Comparison of ENCODE assay signal across 9 cellular contexts in genomic region chr12:12645485-12645884, GRCh38. TPM values are rescaled to one million over a fixed set of nuclear protein-coding genes. Genes with fewer than 3 reads are reported as not detected.
DNase-seq lines count a peak whose midpoint lies in the region; ATAC-seq and TF ChIP-seq lines count a peak whose summit lies in the region.
"Had no signal": no experiment of that assay in that cellular context is flagged by ENCODE, and none has a peak within 500 bp of the region (broad histone marks: within the 10 kb centered on the region; RNA-seq: fewer than 3 reads in every experiment).

No MANE protein-coding gene starts in this region.

- H3K27ac ChIP-seq in cardiac muscle cell (no peak overlapping the region), right atrium auricular region (no peak overlapping the region)
- no peak overlapping the region for H3K27ac ChIP-seq in effector memory CD4-positive, alpha-beta T cell (ENCODE audit: insufficient read depth, low read length, poor library complexity, severe bottlenecking)
- H3K27ac ChIP-seq: epithelial cell of prostate had no signal

- peak; percentile 42 for ATAC-seq in HG02973 (IDR thresholded peaks at IDR 0.05; ENCODE audit: unreplicated experiment)
- no peak for ATAC-seq in HG02763 (IDR thresholded peaks at IDR 0.05; ENCODE audit: unreplicated experiment)

- H3K9me3 ChIP-seq in cardiac muscle cell (ENCODE audit: low read depth) (no peaks in the 10 kb centered on the region), right atrium auricular region (peaks cover 13 to 17% of the 10 kb centered on the region in 2 donors)
- peaks cover 24% of the 10 kb centered on the region for H3K9me3 ChIP-seq in effector memory CD4-positive, alpha-beta T cell (ENCODE audit: control insufficient read depth, low read length)

- peak; percentile 55 for TF ChIP-seq CTCF in cardiac muscle cell (IDR thresholded peaks at IDR 0.05; ENCODE audit: low read depth, low read length)
- peak in 1 of 2 donors; percentile 60 for TF ChIP-seq CTCF in right atrium auricular region (IDR thresholded peaks at IDR 0.05)
- TF ChIP-seq CTCF in retinal pigment epithelial cell (conservative IDR thresholded peaks at IDR 0.05; ENCODE audit: low read depth, low read length): peak; percentile 45

- H3K27me3 ChIP-seq in cardiac muscle cell (no peaks in the 10 kb centered on the region), right atrium auricular region (no peaks in the 10 kb centered on the region)
- H3K27me3 ChIP-seq in effector memory CD4-positive, alpha-beta T cell (replicated peaks; ENCODE audit: control insufficient read depth, insufficient read depth, low read length, poor library complexity, severe bottlenecking): no peaks in the 10 kb centered on the region

- DNase-seq in cardiac muscle cell (ENCODE audit: low read depth in 1 of 2, low spot score in 1 of 2): peak; percentile 36 to 46
- DNase-seq in right atrium auricular region (ENCODE audit: low spot score): no peak
- peak in 3 of 5 experiments; percentile 16 to 76 (median 46) for DNase-seq in T-helper 2 cell
- DNase-seq in effector memory CD4-positive, alpha-beta T cell: peak; percentile 4 to 30 (median 4)
- DNase-seq in retinal pigment epithelial cell (ENCODE audit: low read depth): no peak
- no peak for DNase-seq in midbrain (lab: John Stamatoyannopoulos, UW)

- H3K36me3 ChIP-seq in cardiac muscle cell (peaks cover 9% of the 10 kb centered on the region), right atrium auricular region (peaks cover 16% of the 10 kb centered on the region)
- peaks cover 21% of the 10 kb centered on the region for H3K36me3 ChIP-seq in effector memory CD4-positive, alpha-beta T cell (ENCODE audit: control insufficient read depth, insufficient read depth, low read length)

- H3K4me1 ChIP-seq in cardiac muscle cell (ENCODE audit: low read depth) (no peaks in the 10 kb centered on the region), right atrium auricular region (no peaks in the 10 kb centered on the region)
- H3K4me1 ChIP-seq in effector memory CD4-positive, alpha-beta T cell (ENCODE audit: control insufficient read depth, insufficient read depth, low read length, poor library complexity, severe bottlenecking): no peaks in the 10 kb centered on the region

- H3K4me3 ChIP-seq in cardiac muscle cell: no peak overlapping the region
- no peak overlapping the region for H3K4me3 ChIP-seq in right atrium auricular region
- no peak overlapping the region for H3K4me3 ChIP-seq in effector memory CD4-positive, alpha-beta T cell (ENCODE audit: insufficient read depth, low read depth, low read length, poor library complexity, severe bottlenecking)
- no peak overlapping the region for H3K4me3 ChIP-seq in retinal pigment epithelial cell (ENCODE audit: low read length)

RNA-seq across cellular contexts. Expression of gene CREBL2, which starts 33.8 kb away (rescaled TPM):
- 16.0 and 18.3 TPM in 2 replicates for total RNA-seq in cardiac muscle cell
- polyA plus RNA-seq in cardiac muscle cell: 20.1 and 20.8 TPM in 2 replicates
- total RNA-seq in right atrium auricular region: 10 to 100 TPM; 22.7 to 27.4 TPM

RNA-seq across cellular contexts. Expression of gene GPR19, which starts 50.5 kb away (rescaled TPM):
- 1.0 and 1.6 TPM in 2 replicates for total RNA-seq in cardiac muscle cell
- polyA plus RNA-seq in cardiac muscle cell: 1.6 and 3.4 TPM in 2 replicates
- total RNA-seq in right atrium auricular region: not detected

Comparison
In these comparisons a context has a peak if more than half of its experiments do, and no peak if none do; other contexts are left out.
1. DNase-seq: peak in cardiac muscle cell (2 of 2), T-helper 2 cell (3 of 5) and effector memory CD4-positive, alpha-beta T cell (3 of 3); none in right atrium auricular region (single experiment), retinal pigment epithelial cell (single experiment) and midbrain (single experiment).